32 cellular contexts compared by ENCODE assay signal in genomic region chr11:34459507-34460162, GRCh38. TPM values are rescaled to one million over a fixed set of nuclear protein-coding genes. Genes with fewer than 3 reads are reported as not detected.
"Had no signal": no experiment of that assay in that cellular context is flagged by ENCODE, and none has a peak within 500 bp of the region (broad histone marks: within the 10 kb centered on the region; RNA-seq: fewer than 3 reads in every experiment).

No MANE protein-coding gene starts in this region.

- DNase-seq: activated B cell treated with CpG ODN at 0.5 μM for 24 hours; activated CD4-positive, alpha-beta T cell treated with anti-CD3 and anti-CD28 coated beads for 48 hours; activated CD4-positive, alpha-beta T cell treated with anti-CD3 and anti-CD28 coated beads, Interleukin-2, amount 50 U/mL, for 1 hour; activated CD4-positive, alpha-beta T cell treated with anti-CD3 and anti-CD28 coated beads, Interleukin-2, amount 50 U/mL, for 48 hours; activated CD8-positive, alpha-beta memory T cell treated with anti-CD3 and anti-CD28 coated beads for 24 hours; activated CD8-positive, alpha-beta T cell treated with anti-CD3 and anti-CD28 coated beads for 36 hours; activated effector memory CD4-positive, alpha-beta T cell treated with Interleukin-2 at 50 U/mL for 16 hours; activated gamma-delta T cell treated with Interleukin-2 at 50 U/mL for 16 hours; activated naive CD4-positive, alpha-beta T cell treated with anti-CD3 and anti-CD28 coated beads, Interleukin-2, amount 50 U/mL, for 16 hours; activated naive CD4-positive, alpha-beta T cell treated with Interleukin-2 at 50 U/mL for 16 hours; activated T-cell treated with anti-CD3 and anti-CD28 coated beads, Interleukin-2, amount 50 U/mL, for 4 hours; amniotic stem cell; brain microvascular endothelial cell; dorsolateral prefrontal cortex; effector CD4-positive, alpha-beta T cell; esophagus squamous epithelium; foreskin melanocyte; T-cell; T1000; WERI-Rb-1 had no signal

- ATAC-seq: activated CD4-positive, CD25-positive, alpha-beta regulatory T cell treated with anti-CD3 and anti-CD28 coated beads, Interleukin-2, amount 50 U/mL, for 24 hours; activated CD8-positive, alpha-beta T cell treated with anti-CD3 and anti-CD28 coated beads for 36 hours; activated T-cell treated with anti-CD3 and anti-CD28 coated beads, Interleukin-2, amount 50 U/mL, for 4 hours; activated T-helper 17 cell treated with anti-CD3 and anti-CD28 coated beads, Interleukin-2, amount 50 U/mL, for 72 hours; gastroesophageal sphincter; T-cell had no signal

- H3K4me3 ChIP-seq: coronary artery, dorsolateral prefrontal cortex, esophagus squamous epithelium, gastroesophageal sphincter had no signal

- H3K27ac ChIP-seq: brain microvascular endothelial cell, coronary artery, dorsolateral prefrontal cortex, epithelial cell of prostate, esophagus squamous epithelium, gastroesophageal sphincter, WERI-Rb-1 had no signal

- H3K27me3 ChIP-seq: brain microvascular endothelial cell, dorsolateral prefrontal cortex, esophagus squamous epithelium, gastroesophageal sphincter had no signal

- H3K4me1 ChIP-seq: esophagus squamous epithelium, gastroesophageal sphincter had no signal

- H3K9me3 ChIP-seq: esophagus squamous epithelium, gastroesophageal sphincter had no signal

RNA-seq across cellular contexts. Expression of gene ELF5, which starts 54.0 kb away (rescaled TPM):
- total RNA-seq: activated B cell treated with CpG ODN at 0.5 μM for 24 hours; activated CD8-positive, alpha-beta T cell treated with anti-CD3 and anti-CD28 coated beads for 36 hours; activated T-cell treated with anti-CD3 and anti-CD28 coated beads, Interleukin-2, amount 50 U/mL, for 4 hours; activated T-helper 17 cell treated with anti-CD3 and anti-CD28 coated beads, Interleukin-2, amount 50 U/mL, for 72 hours; astrocyte; cardiac septum; cerebellum; endothelial cell of umbilical vein; fibroblast of lung; glomerular endothelial cell; T-cell; T-helper 2 cell treated with Interferon-gamma antibody and Interleukin-4, amounts not matched to agents 100 ng/mL and 5 ng/mL, for 36 hours had no signal
